In the genomic region with DNA sequence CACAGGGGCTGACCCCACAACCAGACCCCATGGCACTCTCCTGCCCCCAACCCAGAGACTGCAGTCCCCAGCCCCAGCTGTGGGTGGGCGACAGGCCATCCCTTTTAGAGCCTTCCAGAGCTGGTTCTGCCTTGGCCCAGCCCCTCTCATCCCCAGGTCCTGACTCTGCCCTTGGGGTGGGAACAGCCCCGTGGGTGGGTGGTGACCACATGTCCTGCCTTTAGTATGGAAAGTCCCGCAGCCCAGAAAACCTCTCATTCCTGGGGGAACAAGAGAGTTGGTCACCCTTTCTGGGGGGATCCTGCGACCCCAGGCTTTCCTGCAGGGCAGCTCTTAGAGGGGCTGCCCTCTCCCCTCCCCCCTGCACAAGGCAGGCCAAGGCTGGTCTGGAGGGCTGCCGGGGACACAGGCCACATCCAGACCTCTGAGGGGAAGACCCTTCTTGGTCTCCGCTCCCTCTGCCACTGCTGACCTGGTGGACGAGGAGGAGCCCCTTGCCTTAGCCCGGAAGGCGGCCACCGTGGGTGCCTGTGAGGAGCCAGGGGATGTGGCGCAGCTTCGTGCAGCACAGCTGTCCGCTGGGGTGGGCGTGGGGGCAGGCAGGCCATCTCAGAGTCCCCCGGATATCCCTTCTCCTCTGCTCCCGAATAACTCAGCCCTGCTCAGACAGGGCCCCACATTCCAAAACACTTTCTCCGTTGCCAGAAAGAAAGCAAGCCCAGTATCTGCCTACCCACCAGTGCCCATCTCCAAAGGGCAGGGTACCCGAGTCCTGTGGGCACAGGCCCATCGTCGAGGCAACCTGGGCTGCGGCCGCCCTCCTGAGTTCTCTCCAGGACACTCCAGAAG, we compare ENCODE assay signal across 16 cellular contexts. TPM values are rescaled to one million over a fixed set of nuclear protein-coding genes. Genes with fewer than 3 reads are reported as not detected.
A peak's percentile ranks its signal among the peaks of the same experiment; 100 is the strongest.
DNase-seq lines count a peak whose midpoint lies in the region; ATAC-seq and TF ChIP-seq lines count a peak whose summit lies in the region.
"Had no signal": no experiment of that assay in that cellular context is flagged by ENCODE, and none has a peak within 500 bp of the region (broad histone marks: within the 10 kb centered on the region; RNA-seq: fewer than 3 reads in every experiment).

No MANE protein-coding gene starts in this region.

- H3K27me3 Mint-ChIP-seq in central memory CD8-positive, alpha-beta T cell: no peaks in the 10 kb centered on the region
- H3K27me3 Mint-ChIP-seq: CD4-positive, alpha-beta memory T cell had no signal

- H2AFZ ChIP-seq in mammary epithelial cell (ENCODE audit: low read depth, low read length): no peak overlapping the region
- H2AFZ ChIP-seq in neuronal stem cell (ENCODE audit: low read length): peak overlapping the region; percentile 61

- H3K4me1 Mint-ChIP-seq in central memory CD8-positive, alpha-beta T cell: no peaks in the 10 kb centered on the region

- BruUV-seq in mammary epithelial cell (replicated peaks; lab: Mats Ljungman, UMichigan): no TSS peak

- H3K23ac ChIP-seq in neuronal stem cell (ENCODE audit: low read depth, low read length, poor library complexity): peak overlapping the region; percentile 13

- H3K4me3 Mint-ChIP-seq in central memory CD8-positive, alpha-beta T cell: no peak overlapping the region
- H3K4me3 Mint-ChIP-seq: CD4-positive, alpha-beta memory T cell had no signal

- H3K27me3 ChIP-seq in breast epithelium (no peaks in the 10 kb centered on the region), mammary epithelial cell (ENCODE audit: insufficient read depth, low read length) (peaks cover 3% of the 10 kb centered on the region), NT2/D1 (ENCODE audit: insufficient read depth, insufficient read length) (peaks cover 14% of the 10 kb centered on the region), neuronal stem cell (ENCODE audit: control insufficient read depth in 3 of 3, insufficient read depth in 3 of 3, low read depth in 1 of 3, low read length in 3 of 3) (peaks cover 0 to 69% (median 0%) of the 10 kb centered on the region in 3 experiments)
- H3K27me3 ChIP-seq: BE2C had no signal

- peak overlapping the region; percentile 89 for H3K18ac ChIP-seq in neuronal stem cell (ENCODE audit: low read length)

- CTCF ChIA-PET in mammary epithelial cell (lab: Charles Lee; ENCODE audit: low non-redundant PET): no interaction called here

- H3K9ac ChIP-seq in mammary epithelial cell (ENCODE audit: insufficient read depth, low read length) (no peak overlapping the region), NT2/D1 (ENCODE audit: insufficient read length, low read depth) (peak overlapping the region; percentile 59), neuronal stem cell (ENCODE audit: low read depth, low read length, poor library complexity) (peak overlapping the region; percentile 12)

- peak overlapping the region; percentile 43 for H2BK12ac ChIP-seq in neuronal stem cell (ENCODE audit: low read length)

- 34% methylated on average over 18 of the region's 22 CpGs for WGBS in mammary epithelial cell (ENCODE audit: low coverage, missing lambda C conversion rate)
- no CpG with 5 or more reads among the region's 22 CpGs for WGBS in neuronal stem cell (ENCODE audit: extremely low coverage in 2 of 2, insufficient read length in 2 of 2, insufficient replicate concordance in 1 of 2), 2 donors

- H3K27ac ChIP-seq in breast epithelium: peak overlapping the region in 1 of 2 donors; percentile 19
- H3K27ac ChIP-seq in mammary epithelial cell (ENCODE audit: insufficient read depth, low read depth, low read length): no peak overlapping the region
- H3K27ac ChIP-seq in neuronal stem cell (replicated peaks; ENCODE audit: low read length): no peak overlapping the region
- H3K27ac ChIP-seq: C4-2B, HL-60 had no signal

- in situ Hi-C loops in mammary epithelial cell (cut with MboI; ENCODE audit: low sequenced_read_pairs in 2 of 2): no loop called here

- ATAC-seq in central memory CD8-positive, alpha-beta T cell (replicated peaks; ENCODE audit: extremely low read depth, poor library complexity, severe bottlenecking): no peak
- ATAC-seq in HG02678 (IDR thresholded peaks at IDR 0.05; ENCODE audit: unreplicated experiment) (no peak), GM18502 (IDR thresholded peaks at IDR 0.05; ENCODE audit: poor library complexity, unreplicated experiment) (no peak)
- ATAC-seq: GM12878 had no signal

- H2BK15ac ChIP-seq in neuronal stem cell (ENCODE audit: low read length): peak overlapping the region; percentile 62

- H3K4me2 ChIP-seq in mammary epithelial cell (ENCODE audit: insufficient read depth, low read depth, low read length) (no peak overlapping the region), neuronal stem cell (ENCODE audit: insufficient read depth, low read length, poor library complexity, severe bottlenecking) (no peak overlapping the region)

- H2BK5ac ChIP-seq in neuronal stem cell (ENCODE audit: low read length): peak overlapping the region; percentile 75

- H3K36me3 Mint-ChIP-seq in central memory CD8-positive, alpha-beta T cell (ENCODE audit: insufficient read depth): no peaks in the 10 kb centered on the region

- intact Hi-C loops in breast epithelium (cut with DNase I; ENCODE audit: low total_unique reads) (no loop called here), mammary epithelial cell (cut with micrococcal nuclease) (no loop called here)

- H4K20me1 ChIP-seq in mammary epithelial cell (ENCODE audit: insufficient read depth, low read length): no peaks in the 10 kb centered on the region

- H3K9me3 ChIP-seq in breast epithelium (no peaks in the 10 kb centered on the region), mammary epithelial cell (replicated peaks; ENCODE audit: insufficient read depth, low read length) (no peaks in the 10 kb centered on the region), NT2/D1 (ENCODE audit: insufficient read depth, low read length) (no peaks in the 10 kb centered on the region), neuronal stem cell (replicated peaks in 1 of 2; ENCODE audit: control insufficient read depth in 2 of 2, insufficient read depth in 1 of 2, low read depth in 1 of 2, low read length in 2 of 2) (no peaks in the 10 kb centered on the region)
- H3K9me3 ChIP-seq: BE2C, HAP-1 had no signal

- peak overlapping the region; percentile 92 for H2AK5ac ChIP-seq in neuronal stem cell (ENCODE audit: low read depth, low read length)

- no peaks in the 10 kb centered on the region for H3K79me2 ChIP-seq in mammary epithelial cell (ENCODE audit: insufficient read depth, low read length)

- H3K36me3 ChIP-seq in breast epithelium (no peaks in the 10 kb centered on the region), mammary epithelial cell (ENCODE audit: insufficient read depth, low read length) (no peaks in the 10 kb centered on the region), NT2/D1 (ENCODE audit: insufficient read depth, insufficient read length, low read length) (no peaks in the 10 kb centered on the region), neuronal stem cell (replicated peaks in 1 of 2; ENCODE audit: control insufficient read depth in 2 of 2, insufficient read depth in 2 of 2, low read length in 2 of 2) (no peaks in the 10 kb centered on the region)
- H3K36me3 ChIP-seq: BE2C, HAP-1 had no signal

- peak overlapping the region; percentile 75 for H3K14ac ChIP-seq in neuronal stem cell (ENCODE audit: low read length)

- dilution Hi-C loops in mammary epithelial cell (cut with HindIII; ENCODE audit: low sequenced_read_pairs): no loop called here

- H3K4me3 ChIP-seq in breast epithelium (peak overlapping the region in 2 of 3 donors; percentile 9 to 33), mammary epithelial cell (replicated peaks in 1 of 3; ENCODE audit: insufficient read depth in 1 of 3, low read depth in 2 of 3, low read length in 3 of 3) (no peak overlapping the region), NT2/D1 (ENCODE audit: insufficient read length, low read depth) (no peak overlapping the region), neuronal stem cell (ENCODE audit: low read length in 2 of 2) (no peak overlapping the region)
- H3K4me3 ChIP-seq: GM12878, HAP-1 had no signal

- peak overlapping the region; percentile 44 for H3K27ac Mint-ChIP-seq in central memory CD8-positive, alpha-beta T cell (ENCODE audit: low read depth)

- no peak for TF ChIP-seq POLR2A in breast epithelium (IDR thresholded peaks at IDR 0.05)

- H4K91ac ChIP-seq in neuronal stem cell (ENCODE audit: low read depth, low read length, poor library complexity): no peak overlapping the region

- H3K79me1 ChIP-seq in neuronal stem cell (ENCODE audit: low read depth, low read length): no peaks in the 10 kb centered on the region

- H3K9me3 Mint-ChIP-seq in central memory CD8-positive, alpha-beta T cell: no peaks in the 10 kb centered on the region
- H3K9me3 Mint-ChIP-seq: CD4-positive, alpha-beta memory T cell had no signal

- H3K4ac ChIP-seq in neuronal stem cell (ENCODE audit: low read length): peak overlapping the region; percentile 26

- no peak overlapping the region for H4K8ac ChIP-seq in neuronal stem cell (ENCODE audit: low read depth, low read length)

- TF ChIP-seq CTCF in breast epithelium (IDR thresholded peaks at IDR 0.05) (no peak), mammary epithelial cell (conservative IDR thresholded peaks at IDR 0.05 in 1 of 2, IDR thresholded peaks at IDR 0.05 in 1 of 2; ENCODE audit: extremely low read depth in 1 of 2, insufficient read depth in 1 of 2, low read depth in 1 of 2, low read length in 2 of 2) (no peak)

- no peak overlapping the region for H2BK120ac ChIP-seq in neuronal stem cell (ENCODE audit: low read depth, low read length)

- H3K4me1 ChIP-seq in breast epithelium (peaks cover 0 to 9% of the 10 kb centered on the region in 2 donors), mammary epithelial cell (ENCODE audit: insufficient read depth, low read length) (no peaks in the 10 kb centered on the region), NT2/D1 (ENCODE audit: insufficient read depth, insufficient read length) (peaks cover 45% of the 10 kb centered on the region), neuronal stem cell (ENCODE audit: control insufficient read depth in 2 of 2, insufficient read depth in 1 of 2, low read depth in 1 of 2, low read length in 2 of 2) (peaks cover 8 to 13% of the 10 kb centered on the region in 2 donors)
- H3K4me1 ChIP-seq: HAP-1 had no signal

- no peak for DNase-seq in breast epithelium (ENCODE audit: low spot score in 2 of 2)
- DNase-seq in mammary epithelial cell: no peak
- DNase-seq in NT2/D1 (ENCODE audit: low read depth, low spot score): no peak
- DNase-seq in central memory CD8-positive, alpha-beta T cell (ENCODE audit: low spot score in 2 of 2): no peak
- DNase-seq in neuronal stem cell (ENCODE audit: low spot score): no peak
- DNase-seq in AG20443 (ENCODE audit: low spot score): no peak
- DNase-seq: BE2C; CD4-positive, alpha-beta memory T cell; DMS79; GOT3 had no signal

RNA-seq across cellular contexts. Expression of a gene that starts 6.7 kb away (rescaled TPM):
- 10 to 100 TPM; 34.7 to 55.8 (median 37.9) TPM for total RNA-seq in breast epithelium
- total RNA-seq in mammary epithelial cell: 10 to 100 TPM; 26.0 to 36.8 TPM
- polyA plus RNA-seq in mammary epithelial cell: 17.8 TPM
- polyA minus RNA-seq in mammary epithelial cell: 12.4 TPM
- polyA plus RNA-seq in neuronal stem cell (2013, experiment 1 of 2): 45.6 TPM
- polyA plus RNA-seq in neuronal stem cell (2013, experiment 2 of 2): 47.1 TPM

RNA-seq across cellular contexts. Expression of a gene that starts 26.7 kb away (rescaled TPM):
- total RNA-seq in breast epithelium: 10 to 100 TPM; 14.1 to 19.6 (median 17.4) TPM
- 10 to 100 TPM in 1 of 2 donors, 1 to 10 TPM in 1; 9.2 to 12.8 TPM for total RNA-seq in mammary epithelial cell
- polyA plus RNA-seq in mammary epithelial cell: 4.2 TPM
- 3.5 TPM for polyA minus RNA-seq in mammary epithelial cell
- polyA plus RNA-seq in neuronal stem cell (2013, experiment 1 of 2): 11.4 TPM
- polyA plus RNA-seq in neuronal stem cell (2013, experiment 2 of 2): 12.2 TPM

RNA-seq across cellular contexts. Expression of a gene that starts 26.7 kb away (rescaled TPM):
- total RNA-seq in breast epithelium (1 to 10 TPM; 3.3 to 4.7 (median 4.3) TPM), mammary epithelial cell (under 1 TPM; 0.42 to 0.83 TPM)
- polyA plus RNA-seq in mammary epithelial cell: 0.18 TPM
- polyA minus RNA-seq in mammary epithelial cell: not detected
- 0.77 TPM for polyA plus RNA-seq in neuronal stem cell (2013, experiment 1 of 2)
- 0.54 TPM for polyA plus RNA-seq in neuronal stem cell (2013, experiment 2 of 2)

Comparison
In these comparisons a context has a peak if more than half of its experiments do, and no peak if none do; other contexts are left out.
1. H3K4me3 ChIP-seq: peak in breast epithelium (2 of 3); none in mammary epithelial cell (0 of 3), NT2/D1 (single experiment) and neuronal stem cell (0 of 2).